In the genomic region with DNA sequence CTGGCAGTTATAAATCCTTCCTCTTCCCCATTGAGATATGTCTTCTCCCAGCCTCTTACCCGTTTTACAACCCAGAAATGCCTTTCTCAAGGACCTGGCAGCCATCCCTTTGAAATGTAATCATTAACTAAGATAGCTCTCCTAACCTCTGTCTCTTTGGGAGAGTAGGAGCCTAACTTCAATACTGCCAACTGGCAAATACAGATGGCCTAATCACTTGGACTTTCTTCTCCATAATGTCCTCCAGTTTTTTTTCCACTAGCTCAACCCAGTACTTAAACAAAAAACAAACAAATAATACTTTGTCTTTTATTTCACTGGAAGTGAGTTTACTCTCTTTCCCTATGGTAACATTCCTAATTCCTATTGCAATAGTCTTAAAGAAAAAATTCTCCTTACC, we compare ENCODE assay signal across 22 cellular contexts.
DNase-seq lines count a peak whose midpoint lies in the region; ATAC-seq and TF ChIP-seq lines count a peak whose summit lies in the region.
"Had no signal": no experiment of that assay in that cellular context is flagged by ENCODE, and none has a peak within 500 bp of the region (broad histone marks: within the 10 kb centered on the region; RNA-seq: fewer than 3 reads in every experiment).

No MANE protein-coding gene starts in this region.

- no peak overlapping the region for H3K4me3 Mint-ChIP-seq in GM23338
- H3K4me3 Mint-ChIP-seq in activated T-helper 17 cell treated with anti-CD3 and anti-CD28 coated beads, Interleukin-2, amount 50 U/mL, for 72 hours, result no peak overlapping the region
- H3K4me3 Mint-ChIP-seq: brain; naive thymus-derived CD4-positive, alpha-beta T cell had no signal

- no peaks in the 10 kb centered on the region for H3K27me3 Mint-ChIP-seq in GM23338 (ENCODE audit: insufficient read depth, low read depth, poor library complexity)
- no peaks in the 10 kb centered on the region for H3K27me3 Mint-ChIP-seq in activated T-helper 17 cell treated with anti-CD3 and anti-CD28 coated beads, Interleukin-2, amount 50 U/mL, for 72 hours
- H3K27me3 Mint-ChIP-seq: brain; naive thymus-derived CD4-positive, alpha-beta T cell had no signal

- no peaks in the 10 kb centered on the region for H3F3A ChIP-seq in GM23338 (replicated peaks; ENCODE audit: low read depth)

- H3K4me1 ChIP-seq in GM23338 (ENCODE audit: insufficient read depth), result no peaks in the 10 kb centered on the region
- H3K4me1 ChIP-seq: BLaER1 treated with 17β-estradiol and CSF1 and Interleukin-3, amounts not matched to agents 10 nM and 100 nM had no signal

- no peak for ATAC-seq in GM23338
- peak; percentile 94 for ATAC-seq in left lobe of liver
- no peak for ATAC-seq in HG03095 (IDR thresholded peaks at IDR 0.05; ENCODE audit: unreplicated experiment)
- no peak for ATAC-seq in GM18517 (IDR thresholded peaks at IDR 0.05; ENCODE audit: unreplicated experiment)
- no peak for ATAC-seq in activated T-helper 17 cell treated with anti-CD3 and anti-CD28 coated beads, Interleukin-2, amount 50 U/mL, for 72 hours (replicated peaks)
- ATAC-seq: HCT116; naive thymus-derived CD4-positive, alpha-beta T cell had no signal

- no peak overlapping the region for H3K27ac ChIP-seq in GM23338 (ENCODE audit: low read depth)
- peak overlapping the region; percentile 59 for H3K27ac ChIP-seq in VCaP
- H3K27ac ChIP-seq: BLaER1 treated with 17β-estradiol and CSF1 and Interleukin-3, amounts not matched to agents 10 nM and 100 nM; Peyer's patch; SJSA1 had no signal

- no peaks in the 10 kb centered on the region for H4K20me1 ChIP-seq in GM23338 (replicated peaks; ENCODE audit: insufficient read depth)
- H4K20me1 ChIP-seq: BLaER1 treated with 17β-estradiol and CSF1 and Interleukin-3, amounts not matched to agents 10 nM and 100 nM had no signal

- no peaks in the 10 kb centered on the region for H3K4me1 Mint-ChIP-seq in GM23338
- no peaks in the 10 kb centered on the region for H3K4me1 Mint-ChIP-seq in activated T-helper 17 cell treated with anti-CD3 and anti-CD28 coated beads, Interleukin-2, amount 50 U/mL, for 72 hours
- H3K4me1 Mint-ChIP-seq: naive thymus-derived CD4-positive, alpha-beta T cell had no signal

- TF ChIP-seq CTCF in GM23338 (conservative IDR thresholded peaks at IDR 0.05; ENCODE audit: low read depth in 2 of 2), result no peak
- no peak for TF ChIP-seq CTCF in VCaP (conservative IDR thresholded peaks at IDR 0.05)

- no peaks in the 10 kb centered on the region for H3K27me3 ChIP-seq in GM23338 (ENCODE audit: insufficient read depth)
- H3K27me3 ChIP-seq: BLaER1 treated with 17β-estradiol and CSF1 and Interleukin-3, amounts not matched to agents 10 nM and 100 nM; Peyer's patch; SJSA1 had no signal

- H2AFZ ChIP-seq in GM23338, result no peak overlapping the region

- H3K36me3 ChIP-seq in GM23338 (ENCODE audit: insufficient read depth), result no peaks in the 10 kb centered on the region
- H3K36me3 ChIP-seq: BLaER1 treated with 17β-estradiol and CSF1 and Interleukin-3, amounts not matched to agents 10 nM and 100 nM; Peyer's patch; SJSA1 had no signal

- no peaks in the 10 kb centered on the region for H3K36me3 Mint-ChIP-seq in GM23338 (ENCODE audit: low read depth)
- H3K36me3 Mint-ChIP-seq in activated T-helper 17 cell treated with anti-CD3 and anti-CD28 coated beads, Interleukin-2, amount 50 U/mL, for 72 hours (ENCODE audit: low read depth), result no peaks in the 10 kb centered on the region
- H3K36me3 Mint-ChIP-seq: brain; naive thymus-derived CD4-positive, alpha-beta T cell had no signal

- H3K4me3 ChIP-seq in GM23338, result no peak overlapping the region
- H3K4me3 ChIP-seq: BLaER1 treated with 17β-estradiol and CSF1 and Interleukin-3, amounts not matched to agents 10 nM and 100 nM; Peyer's patch; SJSA1; smooth muscle cell had no signal

- peaks cover 17% of the 10 kb centered on the region for H3K9me2 ChIP-seq in GM23338 (ENCODE audit: insufficient read depth)

- H3K79me2 ChIP-seq in GM23338 (replicated peaks; ENCODE audit: insufficient read depth), result no peaks in the 10 kb centered on the region

- no peak overlapping the region for H3K27ac Mint-ChIP-seq in GM23338
- no peak overlapping the region for H3K27ac Mint-ChIP-seq in activated T-helper 17 cell treated with anti-CD3 and anti-CD28 coated beads, Interleukin-2, amount 50 U/mL, for 72 hours
- H3K27ac Mint-ChIP-seq: brain; naive thymus-derived CD4-positive, alpha-beta T cell had no signal

- peak; percentile 10 for DNase-seq in GM23338 (ENCODE audit: low spot score)
- no peak for DNase-seq in left lobe of liver (ENCODE audit: low spot score)
- DNase-seq in renal cortical epithelial cell (ENCODE audit: low read depth), result peak; percentile 80
- DNase-seq: activated T-cell treated with anti-CD3 and anti-CD28 coated beads, Interleukin-2, amount 50 U/mL, for 1 hour; effector CD8-positive, alpha-beta T cell; erythroblast; hypothalamus; naive thymus-derived CD4-positive, alpha-beta T cell; NCI-H1105 treated with DMSO at 0.1 percent for 48 hours; NCI-H2081 treated with DMSO at 0.1 percent for 48 hours; NCI-H510A treated with DMSO at 0.1 percent for 48 hours; occipital lobe; Peyer's patch had no signal

- no peaks in the 10 kb centered on the region for H3K9me3 Mint-ChIP-seq in GM23338
- H3K9me3 Mint-ChIP-seq in activated T-helper 17 cell treated with anti-CD3 and anti-CD28 coated beads, Interleukin-2, amount 50 U/mL, for 72 hours, result peaks cover 7% of the 10 kb centered on the region

- H3K4me2 ChIP-seq in GM23338, result no peak overlapping the region
- H3K4me2 ChIP-seq: BLaER1 treated with 17β-estradiol and CSF1 and Interleukin-3, amounts not matched to agents 10 nM and 100 nM; smooth muscle cell had no signal

TF ChIP-seq in GM23338, 12 proteins besides CTCF, POLR2A, EP300 and RAD21 (continues in another document):
- TF ChIP-seq POLR2AphosphoS5 (IDR thresholded peaks at IDR 0.05; ENCODE audit: low read depth), result no peak
- TF ChIP-seq ZNF331 (CRISPR knock-in tag; IDR thresholded peaks at IDR 0.05; ENCODE audit: low read depth), result no peak
- TF ChIP-seq, protein P1, sequence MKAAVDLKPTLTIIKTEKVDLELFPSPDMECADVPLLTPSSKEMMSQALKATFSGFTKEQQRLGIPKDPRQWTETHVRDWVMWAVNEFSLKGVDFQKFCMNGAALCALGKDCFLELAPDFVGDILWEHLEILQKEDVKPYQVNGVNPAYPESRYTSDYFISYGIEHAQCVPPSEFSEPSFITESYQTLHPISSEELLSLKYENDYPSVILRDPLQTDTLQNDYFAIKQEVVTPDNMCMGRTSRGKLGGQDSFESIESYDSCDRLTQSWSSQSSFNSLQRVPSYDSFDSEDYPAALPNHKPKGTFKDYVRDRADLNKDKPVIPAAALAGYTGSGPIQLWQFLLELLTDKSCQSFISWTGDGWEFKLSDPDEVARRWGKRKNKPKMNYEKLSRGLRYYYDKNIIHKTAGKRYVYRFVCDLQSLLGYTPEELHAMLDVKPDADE (IDR thresholded peaks at IDR 0.05), result no peak
- TF ChIP-seq JUNB (IDR thresholded peaks at IDR 0.05; ENCODE audit: unreplicated experiment), result no peak
- TF ChIP-seq NANOG (IDR thresholded peaks at IDR 0.05; ENCODE audit: borderline replicate concordance), result no peak
- TF ChIP-seq CREB1 (CRISPR knock-in tag; IDR thresholded peaks at IDR 0.05; ENCODE audit: low read depth), result no peak
- TF ChIP-seq STAT1 (IDR thresholded peaks at IDR 0.05; ENCODE audit: unreplicated experiment), result no peak
